Comparison of ENCODE assay signal across 2 cellular contexts in the genomic region with DNA sequence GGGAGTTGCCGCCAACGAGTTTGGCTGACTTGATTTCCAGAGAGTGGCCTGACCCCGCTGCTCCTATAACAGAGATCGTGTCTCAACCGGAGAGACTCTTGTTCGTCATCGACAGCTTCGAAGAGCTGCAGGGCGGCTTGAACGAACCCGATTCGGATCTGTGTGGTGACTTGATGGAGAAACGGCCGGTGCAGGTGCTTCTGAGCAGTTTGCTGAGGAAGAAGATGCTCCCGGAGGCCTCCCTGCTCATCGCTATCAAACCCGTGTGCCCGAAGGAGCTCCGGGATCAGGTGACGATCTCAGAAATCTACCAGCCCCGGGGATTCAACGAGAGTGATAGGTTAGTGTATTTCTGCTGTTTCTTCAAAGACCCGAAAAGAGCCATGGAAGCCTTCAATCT.
TF ChIP-seq lines count a peak whose summit lies in the region.

No MANE protein-coding gene starts in this region.

TF ChIP-seq in K562, 482 proteins besides CTCF, POLR2A, EP300 and RAD21:
- no peak for TF ChIP-seq SRSF9 (IDR thresholded peaks at IDR 0.05; ENCODE audit: borderline replicate concordance, low read depth, low read length)
- TF ChIP-seq CBX8 (IDR thresholded peaks at IDR 0.05; ENCODE audit: borderline replicate concordance, extremely low read depth, low read depth, low read length, poor library complexity, severe bottlenecking) = peak; percentile 42

TF ChIP-seq in HEK293T, 16 proteins besides CTCF, POLR2A, EP300 and RAD21:
- TF ChIP-seq SUZ12 (IDR thresholded peaks at IDR 0.05) (no peak), HDGF (IDR thresholded peaks at IDR 0.05; ENCODE audit: borderline replicate concordance) (no peak), CTBP1 (IDR thresholded peaks at IDR 0.05; ENCODE audit: borderline replicate concordance) (no peak), LEF1 (IDR thresholded peaks at IDR 0.05; ENCODE audit: borderline replicate concordance) (no peak), BHLHE40 (IDR thresholded peaks at IDR 0.05; ENCODE audit: borderline replicate concordance) (no peak), ZNF384 (IDR thresholded peaks at IDR 0.05) (no peak), ARNT (IDR thresholded peaks at IDR 0.05) (no peak), TARDBP (IDR thresholded peaks at IDR 0.05) (no peak), SP1 (IDR thresholded peaks at IDR 0.05) (no peak), ELF4 (IDR thresholded peaks at IDR 0.05) (no peak), L3MBTL2 (conservative IDR thresholded peaks at IDR 0.05) (no peak), FOXA1 (IDR thresholded peaks at IDR 0.05) (no peak), FOXM1 (IDR thresholded peaks at IDR 0.05; ENCODE audit: borderline replicate concordance) (no peak), NFRKB (IDR thresholded peaks at IDR 0.05) (no peak), FOXK2 (IDR thresholded peaks at IDR 0.05) (no peak)
- TF ChIP-seq, protein P1, sequence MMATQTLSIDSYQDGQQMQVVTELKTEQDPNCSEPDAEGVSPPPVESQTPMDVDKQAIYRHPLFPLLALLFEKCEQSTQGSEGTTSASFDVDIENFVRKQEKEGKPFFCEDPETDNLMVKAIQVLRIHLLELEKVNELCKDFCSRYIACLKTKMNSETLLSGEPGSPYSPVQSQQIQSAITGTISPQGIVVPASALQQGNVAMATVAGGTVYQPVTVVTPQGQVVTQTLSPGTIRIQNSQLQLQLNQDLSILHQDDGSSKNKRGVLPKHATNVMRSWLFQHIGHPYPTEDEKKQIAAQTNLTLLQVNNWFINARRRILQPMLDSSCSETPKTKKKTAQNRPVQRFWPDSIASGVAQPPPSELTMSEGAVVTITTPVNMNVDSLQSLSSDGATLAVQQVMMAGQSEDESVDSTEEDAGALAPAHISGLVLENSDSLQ (IDR thresholded peaks at IDR 0.05) = no peak
